In genomic region chr16:46658925-46659324, GRCh38 we compare ENCODE assay signal across 8 cellular contexts. TPM values are rescaled to one million over a fixed set of nuclear protein-coding genes. Genes with fewer than 3 reads are reported as not detected.
DNase-seq lines count a peak whose midpoint lies in the region; ATAC-seq and TF ChIP-seq lines count a peak whose summit lies in the region.

No MANE protein-coding gene starts in this region.

- H3K36me3 Mint-ChIP-seq in CD4-positive, CD25-positive, alpha-beta regulatory T cell, result peaks cover 25% of the 10 kb centered on the region
- H3K36me3 Mint-ChIP-seq in T-helper 2 cell treated with Interferon-gamma antibody and Interleukin-4, amounts not matched to agents 5 μg/mL and 100 μg/mL, for 36 hours (ENCODE audit: low read depth), result peaks cover 32% of the 10 kb centered on the region
- peaks cover 70% of the 10 kb centered on the region for H3K36me3 Mint-ChIP-seq in nephron progenitor cell (ENCODE audit: low read depth)
- peaks cover 44% of the 10 kb centered on the region for H3K36me3 Mint-ChIP-seq in GM23338 (ENCODE audit: low read depth)

- H3K4me2 ChIP-seq in GM23338, result no peak overlapping the region

- DNase-seq in CD4-positive, CD25-positive, alpha-beta regulatory T cell, result no peak
- peak; percentile 48 for DNase-seq in T-helper 2 cell treated with Interferon-gamma antibody and Interleukin-4, amounts not matched to agents 5 μg/mL and 100 μg/mL, for 36 hours (ENCODE audit: low spot score)
- no peak for DNase-seq in nephron progenitor cell
- no peak for DNase-seq in NCI-H526 treated with DMSO at 0.1 percent for 48 hours (lab: John Stamatoyannopoulos, UW)
- DNase-seq in NCI-H1694 treated with DMSO at 0.1 percent for 48 hours (lab: John Stamatoyannopoulos, UW), result no peak
- DNase-seq in GM23338 (ENCODE audit: low spot score), result no peak

- H3K27ac Mint-ChIP-seq in CD4-positive, CD25-positive, alpha-beta regulatory T cell, result peak overlapping the region in 1 of 3 donors; percentile 68
- peak overlapping the region; percentile 23 for H3K27ac Mint-ChIP-seq in T-helper 2 cell treated with Interferon-gamma antibody and Interleukin-4, amounts not matched to agents 5 μg/mL and 100 μg/mL, for 36 hours
- peak overlapping the region; percentile 96 for H3K27ac Mint-ChIP-seq in nephron progenitor cell
- H3K27ac Mint-ChIP-seq in GM23338, result no peak overlapping the region

- peaks cover 43% of the 10 kb centered on the region for H3K36me3 ChIP-seq in CD4-positive, CD25-positive, alpha-beta regulatory T cell (ENCODE audit: control insufficient read depth, insufficient read depth, low read length)
- H3K36me3 ChIP-seq in GM23338 (ENCODE audit: insufficient read depth), result peaks cover 34% of the 10 kb centered on the region

- no peak overlapping the region for H3K4me3 Mint-ChIP-seq in CD4-positive, CD25-positive, alpha-beta regulatory T cell
- peak overlapping the region; percentile 0 for H3K4me3 Mint-ChIP-seq in T-helper 2 cell treated with Interferon-gamma antibody and Interleukin-4, amounts not matched to agents 5 μg/mL and 100 μg/mL, for 36 hours
- H3K4me3 Mint-ChIP-seq in nephron progenitor cell (no peak overlapping the region), GM23338 (no peak overlapping the region)

- no peaks in the 10 kb centered on the region for H3F3A ChIP-seq in GM23338 (replicated peaks; ENCODE audit: low read depth)

- peaks cover 6% of the 10 kb centered on the region; the same call in 1 of the 2 replicates for H4K20me1 ChIP-seq in GM23338 (replicated peaks; ENCODE audit: insufficient read depth)

- ATAC-seq in CD4-positive, CD25-positive, alpha-beta regulatory T cell (ENCODE audit: low read depth in 2 of 2), result peak; percentile 45 to 55
- ATAC-seq in GM19043 (IDR thresholded peaks at IDR 0.05; ENCODE audit: low read depth, unreplicated experiment), result peak; percentile 93
- ATAC-seq in HG03135 (IDR thresholded peaks at IDR 0.05; ENCODE audit: unreplicated experiment), result peak; percentile 86
- ATAC-seq in GM23338, result no peak

- no peak overlapping the region for H3K4me3 ChIP-seq in CD4-positive, CD25-positive, alpha-beta regulatory T cell (ENCODE audit: low read depth, low read length)
- no peak overlapping the region for H3K4me3 ChIP-seq in GM23338

- H3K27me3 ChIP-seq in CD4-positive, CD25-positive, alpha-beta regulatory T cell (ENCODE audit: control insufficient read depth, insufficient read depth, low read length), result no peaks in the 10 kb centered on the region
- H3K27me3 ChIP-seq in GM23338 (ENCODE audit: insufficient read depth), result no peaks in the 10 kb centered on the region

- no peaks in the 10 kb centered on the region for H3K9me2 ChIP-seq in GM23338 (ENCODE audit: insufficient read depth)

- H3K9me3 ChIP-seq in CD4-positive, CD25-positive, alpha-beta regulatory T cell (ENCODE audit: control insufficient read depth in 2 of 2, low read length in 2 of 2), result no peaks in the 10 kb centered on the region

- H3K27ac ChIP-seq in CD4-positive, CD25-positive, alpha-beta regulatory T cell (ENCODE audit: insufficient read depth, low read length, poor library complexity, severe bottlenecking), result no peak overlapping the region
- H3K27ac ChIP-seq in GM23338 (ENCODE audit: low read depth), result no peak overlapping the region

- no peaks in the 10 kb centered on the region for H3K9me3 Mint-ChIP-seq in CD4-positive, CD25-positive, alpha-beta regulatory T cell
- H3K9me3 Mint-ChIP-seq in T-helper 2 cell treated with Interferon-gamma antibody and Interleukin-4, amounts not matched to agents 5 μg/mL and 100 μg/mL, for 36 hours, result no peaks in the 10 kb centered on the region
- H3K9me3 Mint-ChIP-seq in nephron progenitor cell, result peaks cover 3% of the 10 kb centered on the region
- peaks cover 9% of the 10 kb centered on the region; the same call in 1 of the 3 replicates for H3K9me3 Mint-ChIP-seq in GM23338

- H3K4me1 ChIP-seq in CD4-positive, CD25-positive, alpha-beta regulatory T cell (ENCODE audit: control insufficient read depth, insufficient read depth, low read length, poor library complexity, severe bottlenecking), result peaks cover 2% of the 10 kb centered on the region
- no peaks in the 10 kb centered on the region for H3K4me1 ChIP-seq in GM23338 (ENCODE audit: insufficient read depth)

- no peak overlapping the region for H2AFZ ChIP-seq in GM23338

- H3K27me3 Mint-ChIP-seq in CD4-positive, CD25-positive, alpha-beta regulatory T cell, result no peaks in the 10 kb centered on the region
- no peaks in the 10 kb centered on the region for H3K27me3 Mint-ChIP-seq in T-helper 2 cell treated with Interferon-gamma antibody and Interleukin-4, amounts not matched to agents 5 μg/mL and 100 μg/mL, for 36 hours (ENCODE audit: low read depth)
- H3K27me3 Mint-ChIP-seq in nephron progenitor cell (ENCODE audit: low read depth, poor library complexity), result no peaks in the 10 kb centered on the region
- H3K27me3 Mint-ChIP-seq in GM23338 (ENCODE audit: insufficient read depth, low read depth, poor library complexity), result no peaks in the 10 kb centered on the region

- H3K4me1 Mint-ChIP-seq in CD4-positive, CD25-positive, alpha-beta regulatory T cell, result peaks cover 0 to 8% (median 3%) of the 10 kb centered on the region in 4 donors
- peaks cover 10% of the 10 kb centered on the region for H3K4me1 Mint-ChIP-seq in T-helper 2 cell treated with Interferon-gamma antibody and Interleukin-4, amounts not matched to agents 5 μg/mL and 100 μg/mL, for 36 hours (ENCODE audit: low read depth)
- H3K4me1 Mint-ChIP-seq in nephron progenitor cell (peaks cover 6% of the 10 kb centered on the region), GM23338 (no peaks in the 10 kb centered on the region)

- no peak for TF ChIP-seq CTCF in nephron progenitor cell (IDR thresholded peaks at IDR 0.05)
- no peak for TF ChIP-seq CTCF in GM23338 (conservative IDR thresholded peaks at IDR 0.05; ENCODE audit: low read depth in 2 of 2)

- no peaks in the 10 kb centered on the region; the same call in 1 of the 2 replicates for H3K79me2 ChIP-seq in GM23338 (replicated peaks; ENCODE audit: insufficient read depth)

TF ChIP-seq in GM23338, 12 proteins besides CTCF, POLR2A, EP300 and RAD21 (continues in another document):
- TF ChIP-seq CREB1 (CRISPR knock-in tag; IDR thresholded peaks at IDR 0.05; ENCODE audit: low read depth), result no peak
- no peak for TF ChIP-seq STAT1 (IDR thresholded peaks at IDR 0.05; ENCODE audit: unreplicated experiment)
- no peak for TF ChIP-seq EZH2phosphoT487 (IDR thresholded peaks at IDR 0.05; ENCODE audit: unreplicated experiment)
- TF ChIP-seq EZH2 (IDR thresholded peaks at IDR 0.05; ENCODE audit: low read depth, unreplicated experiment), result no peak
- TF ChIP-seq JUNB (IDR thresholded peaks at IDR 0.05; ENCODE audit: unreplicated experiment), result no peak
- TF ChIP-seq NANOG (IDR thresholded peaks at IDR 0.05; ENCODE audit: borderline replicate concordance), result no peak
- no peak for TF ChIP-seq REST (IDR thresholded peaks at IDR 0.05; ENCODE audit: unreplicated experiment)
- TF ChIP-seq ETS1 (IDR thresholded peaks at IDR 0.05), result no peak

RNA-seq across cellular contexts. Expression of gene VPS35, which starts 30.1 kb away (rescaled TPM):
- total RNA-seq in CD4-positive, CD25-positive, alpha-beta regulatory T cell, result 34.1 TPM
- 10 to 100 TPM; 74.3 to 90.3 (median 86.2) TPM for polyA plus RNA-seq in CD4-positive, CD25-positive, alpha-beta regulatory T cell
- 40.0 and 51.8 TPM in 2 replicates for total RNA-seq in GM23338 (2014; rRNA removed; shearing (Covaris generic))
- polyA plus RNA-seq in GM23338 (2016; fragmentation: Nextera tagmentation; extraction: Ambion mirVana), result 25.4 and 31.1 TPM in 2 replicates

RNA-seq across cellular contexts. Expression of gene ORC6, which starts 30.5 kb away (rescaled TPM):
- total RNA-seq in CD4-positive, CD25-positive, alpha-beta regulatory T cell, result 8.7 TPM
- 1 to 10 TPM in 3 of 4 donors, under 1 TPM in 1; 0.83 to 1.9 (median 1.6) TPM for polyA plus RNA-seq in CD4-positive, CD25-positive, alpha-beta regulatory T cell
- 71.5 and 75.7 TPM in 2 replicates for total RNA-seq in GM23338 (2014; rRNA removed; shearing (Covaris generic))
- 92.0 and 103 TPM in 2 replicates for polyA plus RNA-seq in GM23338 (2016; fragmentation: Nextera tagmentation; extraction: Ambion mirVana)

RNA-seq across cellular contexts. Expression of gene SHCBP1, which starts 37.7 kb away (rescaled TPM):
- 6.9 TPM for total RNA-seq in CD4-positive, CD25-positive, alpha-beta regulatory T cell
- polyA plus RNA-seq in CD4-positive, CD25-positive, alpha-beta regulatory T cell, result 1 to 10 TPM in 3 of 4 donors, under 1 TPM in 1; 0.91 to 2.2 (median 1.2) TPM
- total RNA-seq in GM23338 (2014; rRNA removed; shearing (Covaris generic)), result 14.1 and 14.9 TPM in 2 replicates
- polyA plus RNA-seq in GM23338 (2016; fragmentation: Nextera tagmentation; extraction: Ambion mirVana), result 6.5 and 7.3 TPM in 2 replicates
